ENCODE assay signal across 15 cellular contexts in the genomic region with DNA sequence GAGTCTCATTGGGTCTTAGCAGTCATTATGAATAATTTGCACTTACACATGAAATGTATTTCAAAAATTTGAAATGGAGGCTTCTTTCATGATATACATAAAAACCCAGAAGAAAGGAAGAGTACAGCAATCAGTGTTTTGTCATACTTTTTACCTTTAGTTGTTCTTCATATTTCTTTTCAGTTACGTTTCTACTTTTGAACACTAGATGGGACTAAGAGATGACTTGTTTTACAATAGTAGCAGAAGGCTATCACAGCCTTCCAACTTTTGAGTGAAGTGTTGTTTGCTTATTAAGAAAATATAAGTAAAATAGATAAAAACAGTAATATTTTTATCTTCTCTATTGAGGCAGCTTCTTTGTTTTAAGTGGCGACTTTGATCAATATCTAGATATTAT. TPM values are rescaled to one million over a fixed set of nuclear protein-coding genes. Genes with fewer than 3 reads are reported as not detected.
DNase-seq lines count a peak whose midpoint lies in the region; TF ChIP-seq lines count a peak whose summit lies in the region.
"Had no signal": no experiment of that assay in that cellular context is flagged by ENCODE, and none has a peak within 500 bp of the region (broad histone marks: within the 10 kb centered on the region; RNA-seq: fewer than 3 reads in every experiment).

No MANE protein-coding gene starts in this region.

- H2AK5ac ChIP-seq in mesendoderm (ENCODE audit: low read length), result no peak overlapping the region

- H4K5ac ChIP-seq in mesendoderm (ENCODE audit: low read length), result no peak overlapping the region

- no peak overlapping the region for H4K8ac ChIP-seq in mesendoderm (ENCODE audit: low read depth, low read length)

- no peaks in the 10 kb centered on the region for H3K79me2 ChIP-seq in mesendoderm (ENCODE audit: control insufficient read depth, insufficient read depth, low read length)

- H3K56ac ChIP-seq in mesendoderm (ENCODE audit: low read length), result no peak overlapping the region

- H3K4me2 ChIP-seq in mesendoderm (ENCODE audit: low read length), result no peak overlapping the region

- H3K36me3 ChIP-seq in mesendoderm (ENCODE audit: control insufficient read depth, insufficient read depth, low read length), result no peaks in the 10 kb centered on the region
- H3K36me3 ChIP-seq: colonic mucosa had no signal

- H3K23ac ChIP-seq in mesendoderm (ENCODE audit: low read length), result no peak overlapping the region

- H3K4me1 Mint-ChIP-seq in HFFc6 (ENCODE audit: low read depth), result peaks cover 5% of the 10 kb centered on the region; the same call in 1 of the 2 replicates

- H2BK5ac ChIP-seq in mesendoderm (ENCODE audit: low read length), result no peak overlapping the region

- no peak overlapping the region for H3K18ac ChIP-seq in mesendoderm (ENCODE audit: low read length)

- WGBS in mesendoderm (ENCODE audit: extremely low coverage, insufficient coverage, low lambda C conversion rate), result no CpG with 5 or more reads among the region's 2 CpGs

- no peaks in the 10 kb centered on the region for H3K27me3 ChIP-seq in mesendoderm (ENCODE audit: insufficient read depth, low read length, poor library complexity)
- H3K27me3 ChIP-seq: colonic mucosa had no signal

- H3K27ac Mint-ChIP-seq in HFFc6, result no peak overlapping the region

- H3K4me3 Mint-ChIP-seq in HFFc6, result no peak overlapping the region
- H3K4me3 Mint-ChIP-seq: stimulated activated memory B cell treated with anti-CD40 and anti-IgM and Interleukin-4, amounts not matched to agents 10 μg/mL and 1 μg/mL and 100 μg/mL, for 72 hours had no signal

- H3K27ac ChIP-seq in C4-2B (no peak overlapping the region), VCaP (no peak overlapping the region), mesendoderm (ENCODE audit: low read depth, low read length) (no peak overlapping the region), coronary artery (no peak overlapping the region)
- H3K27ac ChIP-seq: colonic mucosa had no signal

- H3K4ac ChIP-seq in mesendoderm (ENCODE audit: low read depth, low read length), result no peak overlapping the region

- no peak overlapping the region for H2BK15ac ChIP-seq in mesendoderm (replicated peaks; ENCODE audit: low read depth)

- H3K9me3 Mint-ChIP-seq in HFFc6, result no peaks in the 10 kb centered on the region
- H3K9me3 Mint-ChIP-seq: stimulated activated memory B cell treated with anti-CD40 and anti-IgM and Interleukin-4, amounts not matched to agents 10 μg/mL and 1 μg/mL and 100 μg/mL, for 72 hours had no signal

- H3K79me1 ChIP-seq in mesendoderm (ENCODE audit: low read length), result no peaks in the 10 kb centered on the region

- no peaks in the 10 kb centered on the region for H3K4me1 ChIP-seq in mesendoderm (ENCODE audit: control insufficient read depth, low read depth, low read length)
- H3K4me1 ChIP-seq: colonic mucosa had no signal

- no peak overlapping the region for H3K4me3 ChIP-seq in mesendoderm (ENCODE audit: low read length)
- H3K4me3 ChIP-seq in coronary artery, result no peak overlapping the region
- H3K4me3 ChIP-seq: colonic mucosa had no signal

- H2BK120ac ChIP-seq in mesendoderm (ENCODE audit: low read depth, low read length), result no peak overlapping the region

- H3K9ac ChIP-seq in mesendoderm (ENCODE audit: low read length), result no peak overlapping the region

- H3K36me3 Mint-ChIP-seq in HFFc6 (ENCODE audit: low read depth), result no peaks in the 10 kb centered on the region

- DNase-seq in HFFc6, result peak; percentile 8
- DNase-seq in mesendoderm, result peak; percentile 9
- DNase-seq in coronary artery (ENCODE audit: low spot score), result no peak
- DNase-seq in NCI-H2171 treated with DMSO at 0.1 percent for 48 hours (lab: John Stamatoyannopoulos, UW), result no peak
- no peak for DNase-seq in NCI-H1694 treated with DMSO at 0.1 percent for 48 hours (lab: John Stamatoyannopoulos, UW)
- no peak for DNase-seq in activated CD4-positive, alpha-beta T cell treated with anti-CD3 and anti-CD28 coated beads, Interleukin-2, amount 50 U/mL, for 1 hour
- DNase-seq: activated CD4-positive, alpha-beta T cell treated with anti-CD3 and anti-CD28 coated beads, Interleukin-2, amount 50 U/mL, for 48 hours; activated naive CD4-positive, alpha-beta T cell treated with Interleukin-2 at 50 U/mL for 16 hours; Calu3; colonic mucosa; KBM-7; NCI-H510A treated with DMSO at 0.1 percent for 48 hours had no signal

- H3K27me3 Mint-ChIP-seq in HFFc6 (ENCODE audit: insufficient read depth), result no peaks in the 10 kb centered on the region
- H3K27me3 Mint-ChIP-seq: stimulated activated memory B cell treated with anti-CD40 and anti-IgM and Interleukin-4, amounts not matched to agents 10 μg/mL and 1 μg/mL and 100 μg/mL, for 72 hours had no signal

- TF ChIP-seq CTCF in C4-2B (conservative IDR thresholded peaks at IDR 0.05) (peak; percentile 23), HFFc6 (IDR thresholded peaks at IDR 0.05) (peak; percentile 54), VCaP (conservative IDR thresholded peaks at IDR 0.05) (peak; percentile 70), coronary artery (IDR thresholded peaks at IDR 0.05) (no peak)

RNA-seq across cellular contexts. Expression of a gene that starts 58.1 kb away (rescaled TPM):
- total RNA-seq in HFFc6 (2021; fragmentation: NEBNext Ultra II Directional; extraction: Animal tissue kit (Norgen Biotek cat#: 25700)), result 1 to 10 TPM; 7.4 to 8.8 (median 8.2) TPM
- 8.4 TPM for polyA plus RNA-seq in mesendoderm (2013, experiment 1 of 2)
- 8.1 TPM for polyA plus RNA-seq in mesendoderm (2013, experiment 2 of 2)

Comparison
In these comparisons a context has a peak if more than half of its experiments do, and no peak if none do; other contexts are left out.
1. DNase-seq: peak in HFFc6 (single experiment) and mesendoderm (single experiment); none in coronary artery (single experiment), NCI-H2171 treated with DMSO at 0.1 percent for 48 hours (single experiment), NCI-H1694 treated with DMSO at 0.1 percent for 48 hours (single experiment) and activated CD4-positive, alpha-beta T cell treated with anti-CD3 and anti-CD28 coated beads, Interleukin-2, amount 50 U/mL, for 1 hour (single experiment).